In the genomic region with DNA sequence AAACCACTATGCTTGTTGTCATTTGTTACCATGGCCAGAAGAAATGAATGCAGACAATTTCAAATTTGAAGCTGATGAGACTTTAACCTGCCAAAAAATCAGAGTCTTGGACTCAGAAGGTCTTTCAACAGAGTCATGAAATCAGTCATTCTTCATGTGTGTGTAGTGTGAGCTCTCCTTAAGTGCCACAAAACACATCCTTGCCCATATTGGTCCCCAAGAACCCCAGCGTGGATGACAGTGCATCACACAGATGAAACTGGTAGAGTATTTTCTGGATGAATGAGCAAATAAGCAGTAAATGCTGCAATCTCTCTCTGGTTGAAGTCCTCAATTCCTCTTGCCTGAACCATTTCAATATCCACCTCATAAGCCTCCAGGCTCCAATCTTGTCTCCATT, we compare ENCODE assay signal across 33 cellular contexts.
"Had no signal": no experiment of that assay in that cellular context is flagged by ENCODE, and none has a peak within 500 bp of the region (broad histone marks: within the 10 kb centered on the region; RNA-seq: fewer than 3 reads in every experiment).

No MANE protein-coding gene starts in this region.

- H3K27me3 ChIP-seq: adrenal gland, body of pancreas, cardiac muscle cell, gastrocnemius medialis, neutrophil, suprapubic skin, tibial artery, upper lobe of right lung had no signal

- H3K27me3 Mint-ChIP-seq: activated CD4-positive, alpha-beta T cell treated with anti-CD3 and anti-CD28 coated beads, Interleukin-2, amount 10 ng/mL, durations not matched to agents 7 days and 5 days; progenitor cell of endocrine pancreas had no signal

- H3K27ac ChIP-seq: adrenal gland, body of pancreas, cardiac muscle cell, coronary artery, gastrocnemius medialis, left ventricle myocardium inferior, neutrophil, SK-N-MC, suprapubic skin, tibial artery, upper lobe of right lung had no signal

- H3K4me1 ChIP-seq: gastrocnemius medialis had no signal

- H3K4me3 Mint-ChIP-seq: activated CD4-positive, alpha-beta T cell treated with anti-CD3 and anti-CD28 coated beads, Interleukin-2, amount 10 ng/mL, durations not matched to agents 7 days and 5 days; nephron progenitor cell; T-helper 1 cell treated with Interleukin-12 subunit alpha and Interleukin-12 subunit beta and Interleukin-4 antibody, amounts not matched to agents 30 μg/mL and 1 μg/mL, for 36 hours had no signal

- H3K36me3 ChIP-seq: adrenal gland, cardiac muscle cell, gastrocnemius medialis, left ventricle myocardium inferior, neutrophil, suprapubic skin, tibial artery, upper lobe of right lung had no signal

- H3K27ac Mint-ChIP-seq: activated CD4-positive, alpha-beta T cell treated with anti-CD3 and anti-CD28 coated beads, Interleukin-2, amount 10 ng/mL, durations not matched to agents 7 days and 5 days; activated naive CD4-positive, alpha-beta T cell treated with anti-CD3 and anti-CD28 coated beads, Interleukin-2, amount 50 U/mL, for 72 hours; nephron progenitor cell; progenitor cell of endocrine pancreas; T-helper 1 cell treated with Interleukin-12 subunit alpha and Interleukin-12 subunit beta and Interleukin-4 antibody, amounts not matched to agents 30 μg/mL and 1 μg/mL, for 36 hours had no signal

- ATAC-seq: body of pancreas, gastrocnemius medialis, sciatic nerve had no signal

- DNase-seq: activated CD4-positive, alpha-beta T cell treated with anti-CD3 and anti-CD28 coated beads, Interleukin-2, amount 10 ng/mL, durations not matched to agents 7 days and 5 days; activated CD4-positive, CD25-positive, alpha-beta regulatory T cell treated with anti-CD3 and anti-CD28 coated beads, Interleukin-2, amount 50 U/mL, for 72 hours; activated CD8-positive, alpha-beta memory T cell treated with anti-CD3 and anti-CD28 coated beads, Interleukin-2, amount 50 U/mL, for 4 hours; activated effector memory CD4-positive, alpha-beta T cell treated with anti-CD3 and anti-CD28 coated beads, Interleukin-2, amount 50 U/mL, for 16 hours; activated T-cell treated with anti-CD3 and anti-CD28 coated beads, Interleukin-2, amount 50 U/mL, for 48 hours; adrenal gland; aorta; body of pancreas; effector memory CD8-positive, alpha-beta T cell; erythroblast; gastrocnemius medialis; glutamatergic neuron; islet precursor cell; left ventricle myocardium inferior; mesendoderm; nephron progenitor cell; stimulated activated CD4-positive, alpha-beta T cell treated with anti-CD3 and anti-CD28 coated beads, Interleukin-12 subunit alpha, Interleukin-12 subunit beta, amount 100 ng/mL, for 4 hours; stimulated activated CD4-positive, alpha-beta T cell treated with anti-CD3 and anti-CD28 coated beads, Interleukin-4, amount 100 ng/mL, for 1 hour; SW 1271; T1000; tibial artery; upper lobe of right lung had no signal

- H3K9me3 ChIP-seq: adrenal gland, gastrocnemius medialis had no signal

- H3K4me3 ChIP-seq: adrenal gland, body of pancreas, cardiac muscle cell, coronary artery, gastrocnemius medialis, left ventricle myocardium inferior, lung, SK-N-MC, skin epidermis, suprapubic skin, tibial artery, upper lobe of right lung had no signal
